ENCODE assay signal across 10 cellular contexts in the genomic region with DNA sequence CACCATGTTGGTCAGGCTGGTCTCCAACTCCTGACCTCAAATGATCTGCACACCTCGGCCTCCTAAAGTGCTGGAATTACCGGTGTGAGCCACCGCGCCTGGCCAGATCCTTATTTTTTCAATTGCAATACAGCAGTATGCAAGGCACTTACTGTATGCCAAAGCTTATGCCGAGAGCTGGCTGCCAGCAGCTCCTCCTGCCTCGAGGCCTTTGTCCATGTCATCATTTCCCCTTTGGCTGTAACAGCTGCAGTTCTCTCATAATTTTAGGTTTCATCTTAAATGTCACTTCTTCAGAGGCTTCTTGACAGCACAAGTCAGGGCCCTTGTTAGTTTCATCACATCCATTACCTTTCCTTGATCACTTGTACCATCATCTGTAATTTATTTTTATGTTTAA. TPM values are rescaled to one million over a fixed set of nuclear protein-coding genes. Genes with fewer than 3 reads are reported as not detected.
A peak's percentile ranks its signal among the peaks of the same experiment; 100 is the strongest.
DNase-seq lines count a peak whose midpoint lies in the region; ATAC-seq and TF ChIP-seq lines count a peak whose summit lies in the region.
"Had no signal": no experiment of that assay in that cellular context is flagged by ENCODE, and none has a peak within 500 bp of the region (broad histone marks: within the 10 kb centered on the region; RNA-seq: fewer than 3 reads in every experiment).

No MANE protein-coding gene starts in this region.

- ATAC-seq in GM21737 (IDR thresholded peaks at IDR 0.05; ENCODE audit: unreplicated experiment): no peak

- H3K36me3 Mint-ChIP-seq in activated T-helper 2 cell treated with anti-CD3 and anti-CD28 coated beads, Interferon-gamma antibody, Interleukin-2, Interleukin-4, amounts not matched to agents 10 μg/mL and 5 μg/mL and 100 μg/mL, durations not matched to agents 14 hours and 24 hours and 36 hours (ENCODE audit: low read depth): peaks cover 60% of the 10 kb centered on the region

- peaks cover 44% of the 10 kb centered on the region for H3K4me1 Mint-ChIP-seq in activated T-helper 2 cell treated with anti-CD3 and anti-CD28 coated beads, Interferon-gamma antibody, Interleukin-2, Interleukin-4, amounts not matched to agents 10 μg/mL and 5 μg/mL and 100 μg/mL, durations not matched to agents 14 hours and 24 hours and 36 hours (ENCODE audit: low read depth)

- peak overlapping the region; percentile 23; the same call in 1 of the 2 replicates for H3K27ac ChIP-seq in C4-2B

- in situ Hi-C loops in KBM-7 (cut with MboI; ENCODE audit: low pct_unique_long_range_greater_than_20kb, low sequenced_read_pairs): no loop called here

- peaks cover 3% of the 10 kb centered on the region for H3K9me3 Mint-ChIP-seq in activated T-helper 2 cell treated with anti-CD3 and anti-CD28 coated beads, Interferon-gamma antibody, Interleukin-2, Interleukin-4, amounts not matched to agents 10 μg/mL and 5 μg/mL and 100 μg/mL, durations not matched to agents 14 hours and 24 hours and 36 hours

- H3K27ac Mint-ChIP-seq in activated T-helper 2 cell treated with anti-CD3 and anti-CD28 coated beads, Interferon-gamma antibody, Interleukin-2, Interleukin-4, amounts not matched to agents 10 μg/mL and 5 μg/mL and 100 μg/mL, durations not matched to agents 14 hours and 24 hours and 36 hours: peak overlapping the region; percentile 97

- TF ChIP-seq CTCF in C4-2B (conservative IDR thresholded peaks at IDR 0.05): no peak

- DNase-seq in KBM-7: peak; percentile 28
- DNase-seq in activated T-helper 2 cell treated with anti-CD3 and anti-CD28 coated beads, Interferon-gamma antibody, Interleukin-2, Interleukin-4, amounts not matched to agents 10 μg/mL and 5 μg/mL and 100 μg/mL, durations not matched to agents 14 hours and 24 hours and 36 hours (ENCODE audit: low spot score): no peak
- peak; percentile 51 to 69 for DNase-seq in lung microvascular endothelial cell (ENCODE audit: low read depth in 2 of 2)
- no peak for DNase-seq in cerebellar nuclear complex (lab: John Stamatoyannopoulos, UW)
- DNase-seq in NCI-H2081 treated with DMSO at 0.1 percent for 48 hours (lab: John Stamatoyannopoulos, UW): no peak
- no peak for DNase-seq in stimulated activated CD4-positive, alpha-beta T cell treated with anti-CD3 and anti-CD28 coated beads, Interleukin-2, amount 100 ng/mL, for 48 hours
- DNase-seq: activated CD4-positive, alpha-beta T cell treated with anti-CD3 and anti-CD28 coated beads for 4 hours; head of caudate nucleus had no signal

- H3K27me3 Mint-ChIP-seq in activated T-helper 2 cell treated with anti-CD3 and anti-CD28 coated beads, Interferon-gamma antibody, Interleukin-2, Interleukin-4, amounts not matched to agents 10 μg/mL and 5 μg/mL and 100 μg/mL, durations not matched to agents 14 hours and 24 hours and 36 hours (ENCODE audit: low read depth): no peaks in the 10 kb centered on the region

- peak overlapping the region; percentile 88 for H3K4me3 Mint-ChIP-seq in activated T-helper 2 cell treated with anti-CD3 and anti-CD28 coated beads, Interferon-gamma antibody, Interleukin-2, Interleukin-4, amounts not matched to agents 10 μg/mL and 5 μg/mL and 100 μg/mL, durations not matched to agents 14 hours and 24 hours and 36 hours (ENCODE audit: low read depth)

- intact Hi-C loops in activated T-helper 2 cell treated with anti-CD3 and anti-CD28 coated beads, Interferon-gamma antibody, Interleukin-2, Interleukin-4, amounts not matched to agents 10 μg/mL and 5 μg/mL and 100 μg/mL, durations not matched to agents 14 hours and 24 hours and 36 hours (cut with micrococcal nuclease): loop anchor here (10.0 kb wide), 1 partner anchor 243 kb away; the partner anchor contains the start of genes NAGA, PHETA2 and SMDT1

RNA-seq across cellular contexts. Expression of gene SREBF2, which starts 1.5 kb away (rescaled TPM):
- 191 and 202 TPM in 2 replicates for total RNA-seq in activated T-helper 2 cell treated with anti-CD3 and anti-CD28 coated beads, Interferon-gamma antibody, Interleukin-2, Interleukin-4, amounts not matched to agents 10 μg/mL and 5 μg/mL and 100 μg/mL, durations not matched to agents 14 hours and 24 hours and 36 hours
- 36.4 and 47.2 TPM in 2 replicates for total RNA-seq in lung microvascular endothelial cell

RNA-seq across cellular contexts. Expression of gene CCDC134, which starts 30.9 kb away (rescaled TPM):
- 17.4 and 19.6 TPM in 2 replicates for total RNA-seq in activated T-helper 2 cell treated with anti-CD3 and anti-CD28 coated beads, Interferon-gamma antibody, Interleukin-2, Interleukin-4, amounts not matched to agents 10 μg/mL and 5 μg/mL and 100 μg/mL, durations not matched to agents 14 hours and 24 hours and 36 hours
- 2.4 and 4.8 TPM in 2 replicates for total RNA-seq in lung microvascular endothelial cell

Comparison
In these comparisons a context has a peak if more than half of its experiments do, and no peak if none do; other contexts are left out.
1. DNase-seq: peak in KBM-7 (single experiment) and lung microvascular endothelial cell (2 of 2); none in activated T-helper 2 cell treated with anti-CD3 and anti-CD28 coated beads, Interferon-gamma antibody, Interleukin-2, Interleukin-4, amounts not matched to agents 10 μg/mL and 5 μg/mL and 100 μg/mL, durations not matched to agents 14 hours and 24 hours and 36 hours (single experiment), cerebellar nuclear complex (0 of 2), NCI-H2081 treated with DMSO at 0.1 percent for 48 hours (single experiment) and stimulated activated CD4-positive, alpha-beta T cell treated with anti-CD3 and anti-CD28 coated beads, Interleukin-2, amount 100 ng/mL, for 48 hours (0 of 2).